In genomic region chr1:47192458-47193384, GRCh38 we compare ENCODE assay signal across 8 cellular contexts. TPM values are rescaled to one million over a fixed set of nuclear protein-coding genes. Genes with fewer than 3 reads are reported as not detected.
DNase-seq lines count a peak whose midpoint lies in the region; ATAC-seq and TF ChIP-seq lines count a peak whose summit lies in the region.

No MANE protein-coding gene starts in this region.

- intact Hi-C loops in Right ventricle myocardium superior (cut with DNase I) (loop anchor here (5.0 kb wide), 1 partner anchor 65 kb away; no protein-coding TSS in a partner anchor), uterus (cut with DNase I; ENCODE audit: low total_unique reads) (no loop called here)

- peaks cover 17% of the 10 kb centered on the region for H3K27me3 Mint-ChIP-seq in CD4-positive, CD25-positive, alpha-beta regulatory T cell

- ATAC-seq in CD4-positive, CD25-positive, alpha-beta regulatory T cell (ENCODE audit: low read depth in 2 of 2), result peak; percentile 58 to 68
- peak; percentile 77 for ATAC-seq in GM19452 (IDR thresholded peaks at IDR 0.05; ENCODE audit: unreplicated experiment)
- peak; percentile 71 to 74 for ATAC-seq in activated naive CD4-positive, alpha-beta T cell treated with anti-CD3 and anti-CD28 coated beads, Interleukin-2, amount 50 U/mL, for 72 hours
- peak; percentile 51 for ATAC-seq in Right ventricle myocardium superior (ENCODE audit: poor library complexity)

- no peaks in the 10 kb centered on the region for H3K36me3 Mint-ChIP-seq in CD4-positive, CD25-positive, alpha-beta regulatory T cell
- no peaks in the 10 kb centered on the region for H3K36me3 Mint-ChIP-seq in activated naive CD4-positive, alpha-beta T cell treated with anti-CD3 and anti-CD28 coated beads, Interleukin-2, amount 50 U/mL, for 72 hours

- no peak overlapping the region for H3K27ac ChIP-seq in CD4-positive, CD25-positive, alpha-beta regulatory T cell (ENCODE audit: insufficient read depth, low read length, poor library complexity, severe bottlenecking)
- H3K27ac ChIP-seq in uterus, result no peak overlapping the region

- H3K9me3 ChIP-seq in CD4-positive, CD25-positive, alpha-beta regulatory T cell (ENCODE audit: control insufficient read depth in 2 of 2, low read length in 2 of 2), result no peaks in the 10 kb centered on the region
- no peaks in the 10 kb centered on the region for H3K9me3 ChIP-seq in uterus

- peak; percentile 39 to 71 (median 58) for DNase-seq in CD4-positive, CD25-positive, alpha-beta regulatory T cell
- DNase-seq in M059J (ENCODE audit: low read depth) (peak; percentile 57), SKM-1 (lab: John Stamatoyannopoulos, UW; ENCODE audit: unreplicated experiment) (peak; percentile 39), Right ventricle myocardium superior (peak; percentile 89), pons (ENCODE audit: low spot score) (peak; percentile 66), uterus (peak; percentile 70 to 71)
- DNase-seq in activated naive CD4-positive, alpha-beta T cell treated with anti-CD3 and anti-CD28 coated beads, Interleukin-2, amount 50 U/mL, for 72 hours (ENCODE audit: low spot score in 2 of 2), result peak; percentile 57 to 70

- H3K4me3 Mint-ChIP-seq in CD4-positive, CD25-positive, alpha-beta regulatory T cell, result peak overlapping the region in 1 of 4 donors; percentile 84

- no peak for TF ChIP-seq POLR2A in uterus (IDR thresholded peaks at IDR 0.05)

- peaks cover 0 to 4% (median 2%) of the 10 kb centered on the region in 4 donors for H3K4me1 Mint-ChIP-seq in CD4-positive, CD25-positive, alpha-beta regulatory T cell

- H3K27me3 ChIP-seq in CD4-positive, CD25-positive, alpha-beta regulatory T cell (ENCODE audit: control insufficient read depth, insufficient read depth, low read length), result peaks cover 2% of the 10 kb centered on the region
- H3K27me3 ChIP-seq in uterus, result no peaks in the 10 kb centered on the region

- H3K36me3 ChIP-seq in CD4-positive, CD25-positive, alpha-beta regulatory T cell (ENCODE audit: control insufficient read depth, insufficient read depth, low read length), result no peaks in the 10 kb centered on the region
- no peaks in the 10 kb centered on the region for H3K36me3 ChIP-seq in uterus

- peak; percentile 65 to 83 (median 81) for TF ChIP-seq CTCF in uterus (IDR thresholded peaks at IDR 0.05)

- no peak overlapping the region for H3K4me3 ChIP-seq in CD4-positive, CD25-positive, alpha-beta regulatory T cell (ENCODE audit: low read depth, low read length)
- H3K4me3 ChIP-seq in uterus, result no peak overlapping the region

- no peaks in the 10 kb centered on the region for H3K4me1 ChIP-seq in CD4-positive, CD25-positive, alpha-beta regulatory T cell (ENCODE audit: control insufficient read depth, insufficient read depth, low read length, poor library complexity, severe bottlenecking)
- H3K4me1 ChIP-seq in uterus, result peaks cover 0 to 12% of the 10 kb centered on the region in 2 donors

- H3K27ac Mint-ChIP-seq in CD4-positive, CD25-positive, alpha-beta regulatory T cell, result peak overlapping the region in 2 of 3 donors; percentile 69 to 72
- peak overlapping the region in 1 of 2 donors; percentile 5 for H3K27ac Mint-ChIP-seq in activated naive CD4-positive, alpha-beta T cell treated with anti-CD3 and anti-CD28 coated beads, Interleukin-2, amount 50 U/mL, for 72 hours

- no peaks in the 10 kb centered on the region for H3K9me3 Mint-ChIP-seq in CD4-positive, CD25-positive, alpha-beta regulatory T cell
- no peaks in the 10 kb centered on the region for H3K9me3 Mint-ChIP-seq in activated naive CD4-positive, alpha-beta T cell treated with anti-CD3 and anti-CD28 coated beads, Interleukin-2, amount 50 U/mL, for 72 hours

RNA-seq across cellular contexts. Expression of gene PDZK1IP1, which starts 2.9 kb away (rescaled TPM):
- total RNA-seq in CD4-positive, CD25-positive, alpha-beta regulatory T cell, result 0.94 TPM
- not detected for polyA plus RNA-seq in CD4-positive, CD25-positive, alpha-beta regulatory T cell
- total RNA-seq in M059J (2014; rRNA removed; shearing (Covaris generic)), result 0.49 and 0.81 TPM in 2 replicates
- not detected for total RNA-seq in activated naive CD4-positive, alpha-beta T cell treated with anti-CD3 and anti-CD28 coated beads, Interleukin-2, amount 50 U/mL, for 72 hours
- total RNA-seq in Right ventricle myocardium superior (not detected), uterus (under 1 TPM in 1 of 4 donors, not detected in 3; 0.48 TPM)

RNA-seq across cellular contexts. Expression of gene TAL1, which starts 39.3 kb away (rescaled TPM):
- total RNA-seq in CD4-positive, CD25-positive, alpha-beta regulatory T cell, result 4.4 TPM
- polyA plus RNA-seq in CD4-positive, CD25-positive, alpha-beta regulatory T cell, result not detected
- not detected in 2 replicates for total RNA-seq in M059J (2014; rRNA removed; shearing (Covaris generic))
- total RNA-seq in activated naive CD4-positive, alpha-beta T cell treated with anti-CD3 and anti-CD28 coated beads, Interleukin-2, amount 50 U/mL, for 72 hours, result under 1 TPM; 0.11 to 0.14 TPM
- total RNA-seq in Right ventricle myocardium superior (3.8 TPM), uterus (10 to 100 TPM in 3 of 4 donors, 1 to 10 TPM in 1; 4.8 to 20.7 (median 13.0) TPM)

RNA-seq across cellular contexts. Expression of gene CYP4A22, which starts 55.5 kb away (rescaled TPM):
- not detected for total RNA-seq in CD4-positive, CD25-positive, alpha-beta regulatory T cell
- not detected for polyA plus RNA-seq in CD4-positive, CD25-positive, alpha-beta regulatory T cell
- not detected in 2 replicates for total RNA-seq in M059J (2014; rRNA removed; shearing (Covaris generic))
- total RNA-seq in activated naive CD4-positive, alpha-beta T cell treated with anti-CD3 and anti-CD28 coated beads, Interleukin-2, amount 50 U/mL, for 72 hours, result not detected
- total RNA-seq in Right ventricle myocardium superior (0.16 TPM), uterus (under 1 TPM in 1 of 4 donors, not detected in 3; 0.21 TPM)

Comparison
In these comparisons a context has a peak if more than half of its experiments do, and no peak if none do; other contexts are left out.
1. DNase-seq: peak in every context shown above with its lines; median percentile 89 in Right ventricle myocardium superior; 70 in uterus; 66 in pons; 64 in activated naive CD4-positive, alpha-beta T cell treated with anti-CD3 and anti-CD28 coated beads, Interleukin-2, amount 50 U/mL, for 72 hours; 58 in CD4-positive, CD25-positive, alpha-beta regulatory T cell; 57 in M059J; 39 in SKM-1.